Comparison of ENCODE assay signal across 1 cellular context in genomic region chr5:106843812-106844416, GRCh38.
TF ChIP-seq lines count a peak whose summit lies in the region.

No MANE protein-coding gene starts in this region.

TF ChIP-seq in H1, 55 proteins besides CTCF, POLR2A, EP300 and RAD21:
- TF ChIP-seq CHD7 (IDR thresholded peaks at IDR 0.05; ENCODE audit: insufficient replicate concordance, low read length), result no peak
- no peak for TF ChIP-seq SRF (IDR thresholded peaks at IDR 0.05; ENCODE audit: low read depth, low read length)
- no peak for TF ChIP-seq USF2 (IDR thresholded peaks at IDR 0.05; ENCODE audit: low read length)
- TF ChIP-seq POU5F1 (IDR thresholded peaks at IDR 0.05; ENCODE audit: low read depth, low read length), result no peak
- TF ChIP-seq GABPA (IDR thresholded peaks at IDR 0.05; ENCODE audit: borderline replicate concordance, insufficient read depth, low read length), result no peak
- TF ChIP-seq MAFK (IDR thresholded peaks at IDR 0.05; ENCODE audit: low read depth, low read length), result no peak
- TF ChIP-seq CEBPB (IDR thresholded peaks at IDR 0.05; ENCODE audit: low read depth, low read length), result no peak
- no peak for TF ChIP-seq FOSL1 (IDR thresholded peaks at IDR 0.05; ENCODE audit: insufficient read depth, low read depth, low read length)
